ENCODE assay signal across 11 cellular contexts in genomic region chr20:39910536-39910935, GRCh38.
"Had no signal": no experiment of that assay in that cellular context is flagged by ENCODE, and none has a peak within 500 bp of the region (broad histone marks: within the 10 kb centered on the region; RNA-seq: fewer than 3 reads in every experiment).

No MANE protein-coding gene starts in this region.

- ATAC-seq: activated CD8-positive, alpha-beta T cell treated with anti-CD3 and anti-CD28 coated beads for 36 hours; activated T-cell treated with anti-CD3 and anti-CD28 coated beads, Interleukin-2, amount 50 U/mL, for 72 hours; natural killer cell; stimulated activated naive CD8-positive, alpha-beta T cell treated with anti-CD3 and anti-CD28 coated beads, Interleukin-15, amount 100 ng/mL, for 72 hours had no signal

- DNase-seq: activated CD4-positive, alpha-beta T cell treated with anti-CD3 and anti-CD28 coated beads for 4 hours; activated CD8-positive, alpha-beta memory T cell treated with anti-CD3 and anti-CD28 coated beads, Interleukin-2, amount 50 U/mL, for 4 hours; activated CD8-positive, alpha-beta T cell treated with anti-CD3 and anti-CD28 coated beads for 36 hours; activated gamma-delta T cell treated with Interleukin-2 at 50 U/mL for 16 hours; activated naive CD8-positive, alpha-beta T cell treated with anti-CD3 and anti-CD28 coated beads, Interleukin-2, amount 10 ng/mL, durations not matched to agents 7 days and 5 days; activated T-cell treated with anti-CD3 and anti-CD28 coated beads, Interleukin-2, amount 50 U/mL, for 72 hours; colonic mucosa; effector CD8-positive, alpha-beta T cell; natural killer cell; stimulated activated CD4-positive, alpha-beta T cell treated with anti-CD3 and anti-CD28 coated beads, Interleukin-4, amount 100 ng/mL, for 24 hours; stimulated activated naive CD8-positive, alpha-beta T cell treated with anti-CD3 and anti-CD28 coated beads, Interleukin-15, amount 100 ng/mL, for 72 hours had no signal
